Comparison of ENCODE assay signal across 8 cellular contexts in genomic region chr11:6474423-6474792, GRCh38. TPM values are rescaled to one million over a fixed set of nuclear protein-coding genes. Genes with fewer than 3 reads are reported as not detected.
DNase-seq lines count a peak whose midpoint lies in the region; ATAC-seq and TF ChIP-seq lines count a peak whose summit lies in the region.

No MANE protein-coding gene starts in this region.

- WGBS in mesendoderm (ENCODE audit: extremely low coverage, insufficient coverage, low lambda C conversion rate) = no CpG with 5 or more reads among the region's 6 CpGs

- no peak overlapping the region for H3K4ac ChIP-seq in mesendoderm (ENCODE audit: low read depth, low read length)

- H3K9ac ChIP-seq in mesendoderm (ENCODE audit: low read length) = peak overlapping the region; percentile 76

- no peak overlapping the region for H4K5ac ChIP-seq in mesendoderm (ENCODE audit: low read length)

- H4K8ac ChIP-seq in mesendoderm (ENCODE audit: low read depth, low read length) = no peak overlapping the region

- intact Hi-C loops in Right ventricle myocardium inferior (cut with DNase I) (loop anchor here (5.0 to 10.0 kb wide), 2 partner anchors 157 to 240 kb away; partner anchors contain the start of genes CNGA4 and FHIP1B), upper lobe of right lung (cut with DNase I) (no loop called here)

- H3K4me3 ChIP-seq in cardiac muscle cell (peak overlapping the region; percentile 64), brain microvascular endothelial cell (ENCODE audit: low read depth, low read length) (peak overlapping the region; percentile 57), mesendoderm (ENCODE audit: low read length) (no peak overlapping the region), upper lobe of right lung (peak overlapping the region; percentile 72)

- H3K79me1 ChIP-seq in mesendoderm (ENCODE audit: low read length) = peaks cover 7% of the 10 kb centered on the region

- no peak overlapping the region for H2BK15ac ChIP-seq in mesendoderm (replicated peaks; ENCODE audit: low read depth)

- H2BK5ac ChIP-seq in mesendoderm (ENCODE audit: low read length) = no peak overlapping the region

- no peaks in the 10 kb centered on the region for H3K79me2 ChIP-seq in mesendoderm (ENCODE audit: control insufficient read depth, insufficient read depth, low read length)

- H3K27ac ChIP-seq in cardiac muscle cell (peak overlapping the region; percentile 88), brain microvascular endothelial cell (peak overlapping the region; percentile 75), mesendoderm (ENCODE audit: low read depth, low read length) (peak overlapping the region; percentile 79), upper lobe of right lung (peak overlapping the region; percentile 94)

- DNase-seq in cardiac muscle cell (ENCODE audit: low read depth in 1 of 2, low spot score in 1 of 2) (no peak), Right ventricle myocardium inferior (ENCODE audit: missing footprints) (no peak), brain microvascular endothelial cell (no peak), mesendoderm (no peak), upper lobe of right lung (no peak), dermis blood vessel endothelial cell (no peak), NCI-H526 (lab: John Stamatoyannopoulos, UW) (no peak)
- DNase-seq in effector CD4-positive, alpha-beta T cell = no peak

- H3K23ac ChIP-seq in mesendoderm (ENCODE audit: low read length) = no peak overlapping the region

- no peaks in the 10 kb centered on the region for H3K9me3 ChIP-seq in cardiac muscle cell (ENCODE audit: low read depth)
- no peaks in the 10 kb centered on the region for H3K9me3 ChIP-seq in upper lobe of right lung

- in situ Hi-C loops in brain microvascular endothelial cell (cut with HindIII; ENCODE audit: low pct_ligation_motif_present, low sequenced_read_pairs) = no loop called here

- H3K36me3 ChIP-seq in cardiac muscle cell = peaks cover 10% of the 10 kb centered on the region
- H3K36me3 ChIP-seq in brain microvascular endothelial cell (replicated peaks) = peaks cover 31% of the 10 kb centered on the region
- H3K36me3 ChIP-seq in mesendoderm (ENCODE audit: control insufficient read depth, insufficient read depth, low read length) = peaks cover 8% of the 10 kb centered on the region
- H3K36me3 ChIP-seq in upper lobe of right lung = peaks cover 24% of the 10 kb centered on the region

- H3K4me2 ChIP-seq in mesendoderm (ENCODE audit: low read length) = peak overlapping the region; percentile 67

- no peaks in the 10 kb centered on the region for H3K4me1 ChIP-seq in cardiac muscle cell (ENCODE audit: low read depth)
- H3K4me1 ChIP-seq in mesendoderm (ENCODE audit: control insufficient read depth, low read depth, low read length) = peaks cover 4% of the 10 kb centered on the region
- H3K4me1 ChIP-seq in upper lobe of right lung = peaks cover 23% of the 10 kb centered on the region

- H3K27me3 ChIP-seq in cardiac muscle cell (no peaks in the 10 kb centered on the region), brain microvascular endothelial cell (replicated peaks) (no peaks in the 10 kb centered on the region), mesendoderm (ENCODE audit: insufficient read depth, low read length, poor library complexity) (no peaks in the 10 kb centered on the region), upper lobe of right lung (no peaks in the 10 kb centered on the region)

- no peak overlapping the region for H2AK5ac ChIP-seq in mesendoderm (ENCODE audit: low read length)

- H2BK120ac ChIP-seq in mesendoderm (ENCODE audit: low read depth, low read length) = no peak overlapping the region

- ATAC-seq in Right ventricle myocardium inferior = no peak
- ATAC-seq in upper lobe of right lung = no peak

- H3K56ac ChIP-seq in mesendoderm (ENCODE audit: low read length) = peak overlapping the region; percentile 87

- H3K18ac ChIP-seq in mesendoderm (ENCODE audit: low read length) = peak overlapping the region; percentile 54

- TF ChIP-seq CTCF in cardiac muscle cell (IDR thresholded peaks at IDR 0.05; ENCODE audit: low read depth, low read length) = no peak
- TF ChIP-seq CTCF in brain microvascular endothelial cell (IDR thresholded peaks at IDR 0.05; ENCODE audit: low read depth, low read length, missing control alignments) = no peak
- no peak for TF ChIP-seq CTCF in upper lobe of right lung (IDR thresholded peaks at IDR 0.05)

RNA-seq across cellular contexts. Expression of gene TRIM3, which starts 0.7 kb away (rescaled TPM):
- total RNA-seq in cardiac muscle cell (25.3 and 27.5 TPM in 2 replicates), Right ventricle myocardium inferior (12.5 TPM), upper lobe of right lung (22.0 TPM), dermis blood vessel endothelial cell (18.4 and 19.8 TPM in 2 replicates)
- polyA plus RNA-seq in cardiac muscle cell = 21.5 and 21.9 TPM in 2 replicates
- polyA plus RNA-seq in mesendoderm (2013, experiment 1 of 2) = 4.7 TPM
- 4.9 TPM for polyA plus RNA-seq in mesendoderm (2013, experiment 2 of 2)

RNA-seq across cellular contexts. Expression of gene ARFIP2, which starts 6.7 kb away (rescaled TPM):
- total RNA-seq in cardiac muscle cell = 52.7 and 56.7 TPM in 2 replicates
- 60.1 and 68.9 TPM in 2 replicates for polyA plus RNA-seq in cardiac muscle cell
- total RNA-seq in Right ventricle myocardium inferior = 15.1 TPM
- polyA plus RNA-seq in mesendoderm (2013, experiment 1 of 2) = 36.1 TPM
- polyA plus RNA-seq in mesendoderm (2013, experiment 2 of 2) = 36.6 TPM
- total RNA-seq in upper lobe of right lung = 36.4 TPM
- 46.6 and 47.0 TPM in 2 replicates for total RNA-seq in dermis blood vessel endothelial cell

RNA-seq across cellular contexts. Expression of gene TIMM10B, which starts 6.9 kb away (rescaled TPM):
- 33.7 and 62.0 TPM in 2 replicates for total RNA-seq in cardiac muscle cell
- 39.0 and 46.2 TPM in 2 replicates for polyA plus RNA-seq in cardiac muscle cell
- 14.1 TPM for total RNA-seq in Right ventricle myocardium inferior
- 42.1 TPM for polyA plus RNA-seq in mesendoderm (2013, experiment 1 of 2)
- 40.0 TPM for polyA plus RNA-seq in mesendoderm (2013, experiment 2 of 2)
- total RNA-seq in upper lobe of right lung = 45.0 TPM
- total RNA-seq in dermis blood vessel endothelial cell = 26.4 and 32.5 TPM in 2 replicates

RNA-seq across cellular contexts. Expression of gene DNHD1, which starts 22.7 kb away (rescaled TPM):
- total RNA-seq in cardiac muscle cell (9.2 and 24.5 TPM in 2 replicates), Right ventricle myocardium inferior (3.9 TPM), upper lobe of right lung (14.5 TPM), dermis blood vessel endothelial cell (2.6 and 5.1 TPM in 2 replicates)
- 8.8 and 10.5 TPM in 2 replicates for polyA plus RNA-seq in cardiac muscle cell
- 1.1 TPM for polyA plus RNA-seq in mesendoderm (2013, experiment 1 of 2)
- 0.97 TPM for polyA plus RNA-seq in mesendoderm (2013, experiment 2 of 2)

RNA-seq across cellular contexts. Expression of gene HPX, which starts 33.6 kb away (rescaled TPM):
- 0.95 TPM in 1 of 2 replicates, not detected in the other for total RNA-seq in cardiac muscle cell
- polyA plus RNA-seq in cardiac muscle cell = 0.73 and 2.3 TPM in 2 replicates
- not detected for total RNA-seq in Right ventricle myocardium inferior
- polyA plus RNA-seq in mesendoderm (2013, experiment 1 of 2) = 0.14 TPM
- 0.17 TPM for polyA plus RNA-seq in mesendoderm (2013, experiment 2 of 2)
- total RNA-seq in upper lobe of right lung = 1.4 TPM
- 0.19 and 0.51 TPM in 2 replicates for total RNA-seq in dermis blood vessel endothelial cell
